In genomic region chr1:24391882-24392603, GRCh38 we compare ENCODE assay signal across 8 cellular contexts. TPM values are rescaled to one million over a fixed set of nuclear protein-coding genes. Genes with fewer than 3 reads are reported as not detected.
DNase-seq lines count a peak whose midpoint lies in the region; ATAC-seq and TF ChIP-seq lines count a peak whose summit lies in the region.

No MANE protein-coding gene starts in this region.

- H3K4me3 Mint-ChIP-seq in stimulated activated naive CD8-positive, alpha-beta T cell treated with anti-CD3 and anti-CD28 coated beads, Interleukin-15, amount 100 ng/mL, for 72 hours = peak overlapping the region; percentile 83 to 86

- H3K4me3 ChIP-seq in mucosa of descending colon = no peak overlapping the region

- ATAC-seq in GM18858 (IDR thresholded peaks at IDR 0.05; ENCODE audit: unreplicated experiment) (peak; percentile 57), HG03045 (IDR thresholded peaks at IDR 0.05; ENCODE audit: unreplicated experiment) (peak; percentile 70), mucosa of descending colon (peak; percentile 87)
- peak; percentile 93 for ATAC-seq in stimulated activated naive CD8-positive, alpha-beta T cell treated with anti-CD3 and anti-CD28 coated beads, Interleukin-15, amount 100 ng/mL, for 72 hours

- DNase-seq in Ammon's horn (ENCODE audit: low spot score) (peak; percentile 77), NCI-H2196 treated with DMSO at 0.1 percent for 48 hours (lab: John Stamatoyannopoulos, UW; ENCODE audit: unreplicated experiment) (peak; percentile 48), mucosa of descending colon (peak; percentile 70 to 78 (median 76))
- peak; percentile 49 to 54 for DNase-seq in activated CD4-positive, alpha-beta T cell treated with anti-CD3 and anti-CD28 coated beads, Interleukin-2, amount 50 U/mL, for 24 hours (ENCODE audit: low read depth in 1 of 2, low spot score in 1 of 2)
- DNase-seq in effector CD4-positive, alpha-beta T cell = peak; percentile 28
- peak; percentile 68 to 80 for DNase-seq in stimulated activated naive CD8-positive, alpha-beta T cell treated with anti-CD3 and anti-CD28 coated beads, Interleukin-15, amount 100 ng/mL, for 72 hours

- intact Hi-C loops in mucosa of descending colon (cut with DNase I, micrococcal nuclease) = loop anchor here (2.0 to 5.0 kb wide), 2 partner anchors 190 to 193 kb away; no protein-coding TSS in a partner anchor

- no peaks in the 10 kb centered on the region for H3K9me3 ChIP-seq in mucosa of descending colon

- peak; percentile 79 for TF ChIP-seq CTCF in mucosa of descending colon (IDR thresholded peaks at IDR 0.05)

- H3K9me3 Mint-ChIP-seq in stimulated activated naive CD8-positive, alpha-beta T cell treated with anti-CD3 and anti-CD28 coated beads, Interleukin-15, amount 100 ng/mL, for 72 hours = no peaks in the 10 kb centered on the region

- H3K27ac Mint-ChIP-seq in stimulated activated naive CD8-positive, alpha-beta T cell treated with anti-CD3 and anti-CD28 coated beads, Interleukin-15, amount 100 ng/mL, for 72 hours = peak overlapping the region; percentile 93 to 98

- H3K36me3 ChIP-seq in mucosa of descending colon (ENCODE audit: low read depth) = no peaks in the 10 kb centered on the region

- peaks cover 14% of the 10 kb centered on the region for H3K4me1 ChIP-seq in mucosa of descending colon (ENCODE audit: low read depth)

- no peaks in the 10 kb centered on the region for H3K27me3 Mint-ChIP-seq in stimulated activated naive CD8-positive, alpha-beta T cell treated with anti-CD3 and anti-CD28 coated beads, Interleukin-15, amount 100 ng/mL, for 72 hours

- peaks cover 53% of the 10 kb centered on the region for H3K4me1 Mint-ChIP-seq in stimulated activated naive CD8-positive, alpha-beta T cell treated with anti-CD3 and anti-CD28 coated beads, Interleukin-15, amount 100 ng/mL, for 72 hours

RNA-seq across cellular contexts. Expression of gene STPG1, which starts 21.5 kb away (rescaled TPM):
- total RNA-seq in mucosa of descending colon = 10 to 100 TPM; 15.9 to 25.4 (median 17.9) TPM

RNA-seq across cellular contexts. Expression of gene NIPAL3, which starts 23.6 kb away (rescaled TPM):
- 10 to 100 TPM; 38.3 to 52.5 (median 40.7) TPM for total RNA-seq in mucosa of descending colon
